ENCODE assay signal across 12 cellular contexts in genomic region chr1:61403863-61404615, GRCh38.
DNase-seq lines count a peak whose midpoint lies in the region; ATAC-seq, FAIRE-seq and TF ChIP-seq lines count a peak whose summit lies in the region.
"Had no signal": no experiment of that assay in that cellular context is flagged by ENCODE, and none has a peak within 500 bp of the region (broad histone marks: within the 10 kb centered on the region; RNA-seq: fewer than 3 reads in every experiment).

No MANE protein-coding gene starts in this region.

- H3K4me3 ChIP-seq in right lobe of liver: no peak overlapping the region
- H3K4me3 ChIP-seq in HepG2 (replicated peaks in 1 of 3; ENCODE audit: insufficient read depth in 1 of 3, low read depth in 2 of 3, low read length in 3 of 3): no peak overlapping the region
- H3K4me3 ChIP-seq in esophagus squamous epithelium: no peak overlapping the region
- H3K4me3 ChIP-seq in mucosa of rectum (ENCODE audit: low read length in 2 of 2): peak overlapping the region; percentile 3 to 37

- TF ChIP-seq POLR2A in right lobe of liver (IDR thresholded peaks at IDR 0.05): no peak
- TF ChIP-seq POLR2A in HepG2 (IDR thresholded peaks at IDR 0.05; ENCODE audit: insufficient read depth in 1 of 2, low read depth in 2 of 2, low read length in 2 of 2): no peak
- TF ChIP-seq POLR2A in esophagus squamous epithelium (IDR thresholded peaks at IDR 0.05): no peak

- CTCF ChIA-PET in HepG2 (lab: Yijun Ruan, JAX; ENCODE audit: low intra/inter-chr PET ratio, low total read pairs): no interaction called here

- no peak overlapping the region for H3K27ac ChIP-seq in right lobe of liver
- H3K27ac ChIP-seq in HepG2 (ENCODE audit: extremely low read length, insufficient read depth, low read length): no peak overlapping the region
- H3K27ac ChIP-seq in esophagus squamous epithelium: peak overlapping the region; percentile 10 to 70 (median 50)
- peak overlapping the region; percentile 18 to 43 for H3K27ac ChIP-seq in mucosa of rectum (ENCODE audit: low read depth in 2 of 2, low read length in 2 of 2)

- H3K36me3 ChIP-seq in right lobe of liver: peaks cover 0 to 41% (median 11%) of the 10 kb centered on the region in 4 donors
- peaks cover 29 to 79% of the 10 kb centered on the region in 2 experiments for H3K36me3 ChIP-seq in HepG2 (replicated peaks in 1 of 2; ENCODE audit: control insufficient read depth in 1 of 2, insufficient read depth in 2 of 2, low read length in 2 of 2)
- peaks cover 6 to 42% (median 10%) of the 10 kb centered on the region in 3 donors for H3K36me3 ChIP-seq in esophagus squamous epithelium
- H3K36me3 ChIP-seq in mucosa of rectum (ENCODE audit: control insufficient read depth in 2 of 2, insufficient read depth in 2 of 2, low read length in 2 of 2): peaks cover 8 to 29% of the 10 kb centered on the region in 2 donors

- no peak overlapping the region for H2AFZ ChIP-seq in HepG2 (ENCODE audit: low read length)

- no peaks in the 10 kb centered on the region for H3K27me3 ChIP-seq in right lobe of liver
- no peaks in the 10 kb centered on the region for H3K27me3 ChIP-seq in HepG2 (ENCODE audit: control insufficient read depth in 1 of 2, insufficient read depth in 2 of 2, low read length in 2 of 2)
- no peaks in the 10 kb centered on the region for H3K27me3 ChIP-seq in esophagus squamous epithelium
- no peaks in the 10 kb centered on the region for H3K27me3 ChIP-seq in mucosa of rectum (ENCODE audit: control insufficient read depth in 2 of 2, insufficient read depth in 2 of 2, low read length in 2 of 2)

- intact Hi-C loops in right lobe of liver (cut with DNase I): no loop called here
- intact Hi-C loops in HepG2 (cut with micrococcal nuclease; ENCODE audit: unreplicated experiment): no loop called here
- intact Hi-C loops in esophagus squamous epithelium (cut with DNase I): no loop called here

- WGBS in right lobe of liver (ENCODE audit: insufficient coverage, low coverage, low lambda C conversion rate, missing lambda C conversion rate): 46% methylated on average over 10 of the region's 11 CpGs
- 96% methylated on average over 11 of the region's 11 CpGs for WGBS in HepG2 (ENCODE audit: low lambda C conversion rate)
- 33 to 37% methylated on average over 11 of the region's 11 CpGs for WGBS in esophagus squamous epithelium, 2 donors

- H3K4me1 ChIP-seq in right lobe of liver (no peaks in the 10 kb centered on the region), HepG2 (ENCODE audit: insufficient read depth, low read length) (no peaks in the 10 kb centered on the region), esophagus squamous epithelium (peaks cover 4 to 41% (median 6%) of the 10 kb centered on the region in 3 donors), mucosa of rectum (ENCODE audit: control insufficient read depth in 2 of 2, insufficient read depth in 2 of 2, low read length in 2 of 2) (peaks cover 0 to 5% of the 10 kb centered on the region in 2 donors)

- H4K20me1 ChIP-seq in HepG2 (ENCODE audit: insufficient read depth, low read length): no peaks in the 10 kb centered on the region

- ATAC-seq in right lobe of liver: peak; percentile 47 to 62 (median 56)
- ATAC-seq in HepG2: no peak
- ATAC-seq in HG03097 (IDR thresholded peaks at IDR 0.05; ENCODE audit: low FRiP score, unreplicated experiment): no peak
- no peak for ATAC-seq in GM19463 (IDR thresholded peaks at IDR 0.05; ENCODE audit: unreplicated experiment)
- ATAC-seq in HG02884 (IDR thresholded peaks at IDR 0.05; ENCODE audit: unreplicated experiment): no peak

- no peak overlapping the region for H3K4me2 ChIP-seq in HepG2 (ENCODE audit: low read depth, low read length)

- no peaks in the 10 kb centered on the region for H3K79me2 ChIP-seq in HepG2 (ENCODE audit: insufficient read depth, low read length)

- no peaks in the 10 kb centered on the region for H3K9me3 ChIP-seq in right lobe of liver
- no peaks in the 10 kb centered on the region for H3K9me3 ChIP-seq in HepG2 (ENCODE audit: low read length)
- no peaks in the 10 kb centered on the region for H3K9me3 ChIP-seq in esophagus squamous epithelium
- H3K9me3 ChIP-seq in mucosa of rectum (ENCODE audit: control insufficient read depth in 2 of 2, low read length in 2 of 2): no peaks in the 10 kb centered on the region

- no peak for FAIRE-seq in HepG2 (lab: Jason Lieb, UNC)
- FAIRE-seq: urothelium cell line had no signal

- POLR2A ChIA-PET in HepG2 (lab: Yijun Ruan, JAX): no interaction called here

- DNase-seq in right lobe of liver (no peak), HepG2 (ENCODE audit: low spot score) (no peak), esophagus squamous epithelium (lab: John Stamatoyannopoulos, UW) (no peak)
- no peak for DNase-seq in activated CD8-positive, alpha-beta memory T cell treated with anti-CD3 and anti-CD28 coated beads for 24 hours
- DNase-seq: activated CD4-positive, alpha-beta T cell treated with anti-CD3 and anti-CD28 coated beads, Interleukin-2, amount 50 U/mL, for 1 hour; activated gamma-delta T cell treated with Interleukin-2 at 50 U/mL for 16 hours; EL had no signal

- no peak for TF ChIP-seq RAD21 in HepG2 (CRISPR knock-in tag; IDR thresholded peaks at IDR 0.05)

- no peak for TF ChIP-seq EP300 in HepG2 (IDR thresholded peaks at IDR 0.05; ENCODE audit: low read depth in 2 of 2, low read length in 2 of 2)
- no peak for TF ChIP-seq EP300 in HepG2 (CRISPR knock-in tag; IDR thresholded peaks at IDR 0.05; ENCODE audit: borderline replicate concordance)

- in situ Hi-C loops in HepG2 (cut with HindIII; ENCODE audit: extremely low pct_ligation_motif_present, low pct_unique_long_range_greater_than_20kb): no loop called here

- TF ChIP-seq CTCF in right lobe of liver (IDR thresholded peaks at IDR 0.05): no peak
- no peak for TF ChIP-seq CTCF in HepG2 (CRISPR knock-in tag; IDR thresholded peaks at IDR 0.05)
- no peak for TF ChIP-seq CTCF in esophagus squamous epithelium (IDR thresholded peaks at IDR 0.05)

- BruUV-seq in HepG2 (replicated peaks; lab: Mats Ljungman, UMichigan): no TSS peak

- H3K9ac ChIP-seq in HepG2 (ENCODE audit: insufficient read depth, low read depth, low read length): no peak overlapping the region
- no peak overlapping the region for H3K9ac ChIP-seq in mucosa of rectum (ENCODE audit: low read depth in 1 of 2, low read length in 2 of 2)

TF ChIP-seq in HepG2, 621 proteins besides CTCF, POLR2A, EP300 and RAD21:
- TF ChIP-seq ZNF614 (CRISPR knock-in tag; IDR thresholded peaks at IDR 0.05; ENCODE audit: borderline replicate concordance) (no peak), ZFP62 (CRISPR knock-in tag; IDR thresholded peaks at IDR 0.05) (no peak), ZNF329 (CRISPR knock-in tag; IDR thresholded peaks at IDR 0.05; ENCODE audit: low read depth) (no peak)
TF ChIP-seq in HepG2: peak in this region for 0.

Comparison
In these comparisons a context has a peak if more than half of its experiments do, and no peak if none do; other contexts are left out.
1. ATAC-seq: peak in right lobe of liver (4 of 4); none in HepG2 (single experiment), HG03097 (single experiment), GM19463 (single experiment) and HG02884 (single experiment).
2. H3K27ac ChIP-seq: peak in esophagus squamous epithelium (4 of 4) and mucosa of rectum (2 of 2); none in right lobe of liver (0 of 3) and HepG2 (single experiment).
3. H3K4me3 ChIP-seq: peak in mucosa of rectum (2 of 2); none in right lobe of liver (0 of 3), HepG2 (0 of 3) and esophagus squamous epithelium (0 of 4).